ENCODE assay signal across 29 cellular contexts in the genomic region with DNA sequence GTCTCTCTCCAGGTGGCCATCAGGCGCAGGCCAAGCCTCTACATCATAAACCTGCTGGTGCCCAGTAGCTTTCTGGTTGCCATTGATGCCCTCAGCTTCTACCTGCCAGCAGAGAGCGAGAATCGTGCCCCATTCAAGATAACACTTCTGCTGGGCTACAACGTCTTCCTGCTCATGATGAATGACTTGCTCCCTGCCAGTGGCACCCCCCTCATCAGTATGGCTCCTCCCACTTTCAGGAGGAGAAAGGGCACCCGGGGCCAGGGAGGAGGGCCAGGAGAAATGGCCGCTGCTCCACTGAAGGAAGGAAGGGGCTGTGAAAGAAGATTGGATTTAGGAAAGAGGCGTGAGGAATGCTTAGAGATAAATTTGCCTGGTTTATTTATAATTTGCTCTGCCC. TPM values are rescaled to one million over a fixed set of nuclear protein-coding genes. Genes with fewer than 3 reads are reported as not detected.
"Had no signal": no experiment of that assay in that cellular context is flagged by ENCODE, and none has a peak within 500 bp of the region (broad histone marks: within the 10 kb centered on the region; RNA-seq: fewer than 3 reads in every experiment).

No MANE protein-coding gene starts in this region.

- H3K4me3 ChIP-seq: adrenal gland, breast epithelium, coronary artery, Peyer's patch had no signal

- H3K27me3 Mint-ChIP-seq: activated T-helper 17 cell treated with anti-CD3 and anti-CD28 coated beads, Interleukin-2, amount 50 U/mL, for 72 hours had no signal

- H3K9me3 Mint-ChIP-seq: activated CD4-positive, alpha-beta memory T cell treated with anti-CD3 and anti-CD28 coated beads for 36 hours; activated CD4-positive, alpha-beta T cell treated with anti-CD3 and anti-CD28 coated beads, Interleukin-2, amount 10 ng/mL, durations not matched to agents 24 days and 14 days; activated naive CD4-positive, alpha-beta T cell treated with anti-CD3 and anti-CD28 coated beads, Interleukin-2, amount 10 ng/mL, durations not matched to agents 7 days and 5 days; activated naive CD8-positive, alpha-beta T cell treated with anti-CD3 and anti-CD28 coated beads, Interleukin-2, amount 10 ng/mL, durations not matched to agents 7 days and 5 days; activated T-helper 17 cell treated with anti-CD3 and anti-CD28 coated beads, Interleukin-2, amount 50 U/mL, for 72 hours; T-helper 1 cell treated with Interleukin-12 subunit alpha and Interleukin-12 subunit beta and Interleukin-4 antibody, amounts not matched to agents 30 μg/mL and 1 μg/mL, for 36 hours had no signal

- H3K36me3 Mint-ChIP-seq: activated CD4-positive, alpha-beta memory T cell treated with anti-CD3 and anti-CD28 coated beads for 36 hours; activated naive CD4-positive, alpha-beta T cell treated with anti-CD3 and anti-CD28 coated beads, Interleukin-2, amount 10 ng/mL, durations not matched to agents 7 days and 5 days; activated naive CD8-positive, alpha-beta T cell treated with anti-CD3 and anti-CD28 coated beads, Interleukin-2, amount 10 ng/mL, durations not matched to agents 7 days and 5 days had no signal

- H3K27ac Mint-ChIP-seq: activated CD4-positive, alpha-beta memory T cell treated with anti-CD3 and anti-CD28 coated beads for 36 hours; activated CD4-positive, alpha-beta T cell treated with anti-CD3 and anti-CD28 coated beads, Interleukin-2, amount 10 ng/mL, durations not matched to agents 24 days and 14 days; activated naive CD4-positive, alpha-beta T cell treated with anti-CD3 and anti-CD28 coated beads, Interleukin-2, amount 10 ng/mL, durations not matched to agents 7 days and 5 days; activated naive CD8-positive, alpha-beta T cell treated with anti-CD3 and anti-CD28 coated beads, Interleukin-2, amount 10 ng/mL, durations not matched to agents 7 days and 5 days; activated T-helper 17 cell treated with anti-CD3 and anti-CD28 coated beads, Interleukin-2, amount 50 U/mL, for 72 hours; T-helper 1 cell treated with Interleukin-12 subunit alpha and Interleukin-12 subunit beta and Interleukin-4 antibody, amounts not matched to agents 30 μg/mL and 1 μg/mL, for 36 hours had no signal

- H3K27me3 ChIP-seq: adrenal gland, breast epithelium, Peyer's patch had no signal

- H3K4me1 Mint-ChIP-seq: activated CD4-positive, alpha-beta T cell treated with anti-CD3 and anti-CD28 coated beads, Interleukin-2, amount 10 ng/mL, durations not matched to agents 24 days and 14 days; activated naive CD4-positive, alpha-beta T cell treated with anti-CD3 and anti-CD28 coated beads, Interleukin-2, amount 10 ng/mL, durations not matched to agents 7 days and 5 days; activated naive CD8-positive, alpha-beta T cell treated with anti-CD3 and anti-CD28 coated beads, Interleukin-2, amount 10 ng/mL, durations not matched to agents 7 days and 5 days; activated T-helper 17 cell treated with anti-CD3 and anti-CD28 coated beads, Interleukin-2, amount 50 U/mL, for 72 hours had no signal

- ATAC-seq: activated T-helper 17 cell treated with anti-CD3 and anti-CD28 coated beads, Interleukin-2, amount 50 U/mL, for 72 hours had no signal

- H3K36me3 ChIP-seq: adrenal gland, breast epithelium, Peyer's patch had no signal

- H3K27ac ChIP-seq: adrenal gland, breast epithelium, coronary artery, Peyer's patch had no signal

- H3K9me3 ChIP-seq: adrenal gland, breast epithelium, Peyer's patch had no signal

- DNase-seq: activated CD4-positive, alpha-beta memory T cell treated with anti-CD3 and anti-CD28 coated beads for 36 hours; activated CD4-positive, alpha-beta T cell treated with anti-CD3 and anti-CD28 coated beads for 1 hour; activated CD4-positive, alpha-beta T cell treated with anti-CD3 and anti-CD28 coated beads, Interleukin-2, amount 10 ng/mL, durations not matched to agents 24 days and 14 days; activated CD8-positive, alpha-beta memory T cell treated with anti-CD3 and anti-CD28 coated beads for 24 hours; activated gamma-delta T cell; activated naive CD4-positive, alpha-beta T cell treated with anti-CD3 and anti-CD28 coated beads, Interleukin-2, amount 10 ng/mL, durations not matched to agents 7 days and 5 days; activated naive CD8-positive, alpha-beta T cell treated with anti-CD3 and anti-CD28 coated beads, Interleukin-2, amount 10 ng/mL, durations not matched to agents 7 days and 5 days; activated T-cell treated with anti-CD3 and anti-CD28 coated beads for 4 hours; activated T-cell treated with anti-CD3 and anti-CD28 coated beads, Interleukin-2, amount 50 U/mL, for 48 hours; adrenal gland; aorta; caudate nucleus; MM.1S; NCI-H1105; NCI-H1436; NCI-H187 treated with DMSO at 0.1 percent for 48 hours; NCI-H2081 treated with DMSO at 0.1 percent for 48 hours; NCI-H446 treated with DMSO at 0.1 percent for 48 hours; NCI-H524 treated with DMSO at 0.1 percent for 48 hours; NCI-H774; NK-92 treated with Interleukin-12 subunit alpha and Interleukin-12 subunit beta, amount 100 ng/mL, for 24 hours; Peyer's patch; SHP77 treated with DMSO at 0.1 percent for 48 hours had no signal

- H3K4me3 Mint-ChIP-seq: activated CD4-positive, alpha-beta memory T cell treated with anti-CD3 and anti-CD28 coated beads for 36 hours; activated CD4-positive, alpha-beta T cell treated with anti-CD3 and anti-CD28 coated beads, Interleukin-2, amount 10 ng/mL, durations not matched to agents 24 days and 14 days; activated naive CD4-positive, alpha-beta T cell treated with anti-CD3 and anti-CD28 coated beads, Interleukin-2, amount 10 ng/mL, durations not matched to agents 7 days and 5 days; activated naive CD8-positive, alpha-beta T cell treated with anti-CD3 and anti-CD28 coated beads, Interleukin-2, amount 10 ng/mL, durations not matched to agents 7 days and 5 days; activated T-helper 17 cell treated with anti-CD3 and anti-CD28 coated beads, Interleukin-2, amount 50 U/mL, for 72 hours; T-helper 1 cell treated with Interleukin-12 subunit alpha and Interleukin-12 subunit beta and Interleukin-4 antibody, amounts not matched to agents 30 μg/mL and 1 μg/mL, for 36 hours had no signal

- H3K4me1 ChIP-seq: adrenal gland, breast epithelium, Peyer's patch had no signal

RNA-seq across cellular contexts. Expression of a gene that starts 6.6 kb away (rescaled TPM):
- total RNA-seq: activated CD4-positive, alpha-beta memory T cell treated with anti-CD3 and anti-CD28 coated beads for 36 hours; activated CD4-positive, alpha-beta T cell treated with anti-CD3 and anti-CD28 coated beads, Interleukin-2, amount 10 ng/mL, durations not matched to agents 24 days and 14 days; activated naive CD8-positive, alpha-beta T cell treated with anti-CD3 and anti-CD28 coated beads, Interleukin-2, amount 10 ng/mL, durations not matched to agents 7 days and 5 days; activated T-helper 17 cell treated with anti-CD3 and anti-CD28 coated beads, Interleukin-2, amount 50 U/mL, for 72 hours; adrenal gland; aorta; breast epithelium; chondrocyte; Peyer's patch; SK-MEL-5 had no signal

RNA-seq across cellular contexts. Expression of a gene that starts 27.9 kb away (rescaled TPM):
- total RNA-seq: activated CD4-positive, alpha-beta memory T cell treated with anti-CD3 and anti-CD28 coated beads for 36 hours; activated CD4-positive, alpha-beta T cell treated with anti-CD3 and anti-CD28 coated beads, Interleukin-2, amount 10 ng/mL, durations not matched to agents 24 days and 14 days; activated naive CD8-positive, alpha-beta T cell treated with anti-CD3 and anti-CD28 coated beads, Interleukin-2, amount 10 ng/mL, durations not matched to agents 7 days and 5 days; activated T-helper 17 cell treated with anti-CD3 and anti-CD28 coated beads, Interleukin-2, amount 50 U/mL, for 72 hours; adrenal gland; aorta; breast epithelium; chondrocyte; Peyer's patch; SK-MEL-5 had no signal

RNA-seq across cellular contexts. Expression of a gene that starts 37.4 kb away (rescaled TPM):
- total RNA-seq: activated CD4-positive, alpha-beta memory T cell treated with anti-CD3 and anti-CD28 coated beads for 36 hours; activated CD4-positive, alpha-beta T cell treated with anti-CD3 and anti-CD28 coated beads, Interleukin-2, amount 10 ng/mL, durations not matched to agents 24 days and 14 days; activated naive CD8-positive, alpha-beta T cell treated with anti-CD3 and anti-CD28 coated beads, Interleukin-2, amount 10 ng/mL, durations not matched to agents 7 days and 5 days; activated T-helper 17 cell treated with anti-CD3 and anti-CD28 coated beads, Interleukin-2, amount 50 U/mL, for 72 hours; adrenal gland; aorta; breast epithelium; chondrocyte; SK-MEL-5 had no signal
